Comparison of ENCODE assay signal across 8 cellular contexts in the genomic region with DNA sequence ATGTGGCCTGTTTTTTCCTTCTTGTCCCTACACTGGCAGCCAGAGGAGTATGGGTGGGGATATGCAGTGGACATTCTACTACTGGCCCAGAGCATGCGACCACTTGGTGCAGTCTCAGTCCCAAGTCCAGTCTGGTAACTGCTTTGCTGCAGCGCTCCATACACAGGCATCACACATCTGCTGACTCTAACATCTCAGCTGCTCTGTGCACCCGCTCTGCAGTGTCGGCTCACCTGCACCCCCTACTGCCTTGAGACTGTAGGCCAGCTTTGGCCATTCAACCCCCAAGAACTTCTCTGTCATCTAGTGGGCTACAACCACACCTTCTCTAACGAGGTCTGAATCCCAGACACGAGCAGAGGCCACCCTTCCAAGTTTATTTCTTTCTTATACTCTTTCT. TPM values are rescaled to one million over a fixed set of nuclear protein-coding genes. Genes with fewer than 3 reads are reported as not detected.
DNase-seq lines count a peak whose midpoint lies in the region; ATAC-seq and TF ChIP-seq lines count a peak whose summit lies in the region.

No MANE protein-coding gene starts in this region.

- no peaks in the 10 kb centered on the region for H4K20me1 ChIP-seq in fibroblast of lung (ENCODE audit: control insufficient read depth, extremely low read depth, insufficient read depth, low read length)

- H3K36me3 ChIP-seq in fibroblast of lung (ENCODE audit: control insufficient read depth, insufficient read depth, low read length): no peaks in the 10 kb centered on the region

- H3K9me3 ChIP-seq in fibroblast of lung (ENCODE audit: control insufficient read depth, insufficient read depth, low read depth, low read length): no peaks in the 10 kb centered on the region

- no peak overlapping the region for H3K27ac ChIP-seq in fibroblast of lung (ENCODE audit: insufficient read depth, low read length)

- H3K27me3 ChIP-seq in fibroblast of lung (ENCODE audit: control insufficient read depth, insufficient read depth, low read length): no peaks in the 10 kb centered on the region

- TF ChIP-seq CTCF in LNCAP (IDR thresholded peaks at IDR 0.05) (peak; percentile 51), fibroblast of lung (conservative IDR thresholded peaks at IDR 0.05 in 1 of 2, IDR thresholded peaks at IDR 0.05 in 1 of 2; ENCODE audit: low read depth in 1 of 2, low read length in 2 of 2) (peak; percentile 13 to 32)

- no peaks in the 10 kb centered on the region for H3K4me1 ChIP-seq in fibroblast of lung (ENCODE audit: control insufficient read depth, extremely low read depth, insufficient read depth, low read length)

- DNase-seq in EH (ENCODE audit: low read depth) (peak; percentile 5), fibroblast of lung (ENCODE audit: low read depth in 2 of 2) (no peak), globus pallidus (ENCODE audit: low spot score) (no peak), anterior cingulate cortex (lab: John Stamatoyannopoulos, UW) (no peak), SKM-1 treated with dmso at 0.1 percent for 144 hours (lab: John Stamatoyannopoulos, UW; ENCODE audit: unreplicated experiment) (no peak)
- no peak for DNase-seq in activated effector memory CD4-positive, alpha-beta T cell treated with Interleukin-2 at 50 U/mL for 16 hours

- no peak overlapping the region for H3K4me2 ChIP-seq in fibroblast of lung (ENCODE audit: extremely low read depth, insufficient read depth, low read length)

- peak; percentile 70 for ATAC-seq in GM21526 (IDR thresholded peaks at IDR 0.05; ENCODE audit: low FRiP score, unreplicated experiment)

- no peak overlapping the region for H3K9ac ChIP-seq in fibroblast of lung (ENCODE audit: insufficient read depth, low read length)

- H3K4me3 ChIP-seq in fibroblast of lung (replicated peaks in 1 of 4; ENCODE audit: control extremely low read depth in 1 of 4, insufficient read depth in 1 of 4, low read depth in 3 of 4, low read length in 4 of 4): no peak overlapping the region

- H3K79me2 ChIP-seq in fibroblast of lung (ENCODE audit: control insufficient read depth, insufficient read depth, low read length): no peaks in the 10 kb centered on the region

- H2AFZ ChIP-seq in fibroblast of lung (ENCODE audit: low read length): no peak overlapping the region

RNA-seq across cellular contexts. Expression of a gene that starts 46.4 kb away (rescaled TPM):
- not detected in 2 replicates for total RNA-seq in fibroblast of lung
- not detected in 2 replicates for polyA plus RNA-seq in fibroblast of lung
- not detected in 2 replicates for polyA plus RNA-seq in fibroblast of lung (2012)
- not detected in 2 replicates for polyA minus RNA-seq in fibroblast of lung (ENCODE audit: low replicate concordance)
